1 cellular context compared by ENCODE assay signal in the genomic region with DNA sequence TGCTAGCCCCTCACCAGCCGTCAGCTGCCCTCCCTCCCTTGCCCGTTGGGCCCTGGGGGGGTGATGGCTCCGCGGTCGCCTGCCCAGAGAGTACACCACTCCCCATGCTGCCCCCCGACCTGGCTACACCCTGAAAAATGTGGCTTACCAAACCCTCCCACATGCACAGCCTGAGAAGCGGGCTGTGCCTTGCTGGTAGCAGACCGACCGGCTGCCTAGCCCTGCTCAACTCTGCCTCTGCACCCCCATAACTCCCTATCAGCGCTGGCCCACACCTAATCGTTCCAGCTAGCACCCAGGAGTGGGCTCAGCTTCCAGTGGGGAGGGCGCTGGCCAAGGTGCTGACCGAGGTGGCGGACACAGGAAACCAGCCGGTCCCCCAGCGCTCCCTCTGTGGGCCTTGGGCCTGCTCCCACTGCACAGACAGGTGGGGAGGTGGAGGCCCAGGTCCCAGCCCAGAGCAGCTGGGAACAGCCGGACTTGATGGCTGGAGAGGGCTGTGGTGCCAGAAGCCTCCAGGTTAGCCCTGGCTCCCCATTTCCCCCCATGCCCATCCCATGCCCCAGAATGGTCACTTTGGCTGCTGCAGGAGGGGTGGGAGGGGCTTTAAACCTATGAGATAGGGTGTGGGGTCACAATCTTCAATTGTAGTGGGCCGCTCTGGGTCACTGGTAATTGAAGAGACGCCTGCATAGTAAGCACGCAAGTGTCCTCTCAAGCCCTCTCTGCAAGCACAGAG.
TF ChIP-seq lines count a peak whose summit lies in the region.

No MANE protein-coding gene starts in this region.

TF ChIP-seq in WTC11, 78 proteins besides CTCF, POLR2A, EP300 and RAD21 (continued from another document):
- TF ChIP-seq AFF4 (CRISPR knock-in tag; IDR thresholded peaks at IDR 0.05; ENCODE audit: borderline replicate concordance), result no peak
- TF ChIP-seq TCF7 (CRISPR knock-in tag; IDR thresholded peaks at IDR 0.05; ENCODE audit: low read depth), result peak; percentile 80; the same call in 1 of the 2 replicates
- no peak for TF ChIP-seq ZNF416 (CRISPR knock-in tag; IDR thresholded peaks at IDR 0.05)
